8 cellular contexts compared by ENCODE assay signal in the genomic region with DNA sequence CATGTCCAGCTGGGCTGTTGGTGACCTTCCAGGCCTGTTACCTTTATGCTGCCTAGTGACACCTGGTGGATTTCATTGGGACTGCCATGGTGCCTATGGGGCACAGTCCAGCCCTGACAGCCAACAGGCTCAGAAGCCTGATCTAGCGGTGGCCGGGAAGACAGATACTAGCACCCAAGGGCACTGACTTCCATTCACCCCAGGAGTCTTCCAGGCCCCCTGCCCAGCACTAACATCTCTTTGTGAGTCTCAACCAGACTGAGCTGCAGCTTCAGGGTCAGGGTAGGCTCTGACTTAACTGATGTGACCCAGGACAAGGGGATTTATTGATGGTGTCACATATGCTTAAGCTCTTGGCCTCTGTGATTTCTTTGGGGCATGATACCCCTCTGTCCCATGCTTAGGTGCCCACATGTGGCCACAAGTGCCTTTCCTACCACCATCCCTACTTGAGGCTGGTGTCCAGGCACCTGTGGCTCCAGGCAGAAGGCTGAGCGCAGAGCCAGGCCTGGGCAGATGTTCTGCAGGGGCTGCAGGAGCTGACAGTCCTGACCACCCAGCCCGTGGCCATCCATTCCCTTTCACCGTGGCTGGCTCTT. TPM values are rescaled to one million over a fixed set of nuclear protein-coding genes. Genes with fewer than 3 reads are reported as not detected.
DNase-seq lines count a peak whose midpoint lies in the region; ATAC-seq, FAIRE-seq and TF ChIP-seq lines count a peak whose summit lies in the region.
"Not testable (repeated sequence)": the region's sequence is repeated elsewhere in the genome, so short reads cannot be mapped to it uniquely, and the experiment has no call there.

No MANE protein-coding gene starts in this region.

- H3K27me3 Mint-ChIP-seq in activated T-cell treated with anti-CD3 and anti-CD28 coated beads, Interleukin-2, amount 50 U/mL, for 4 hours (ENCODE audit: low read depth) = not testable (repeated sequence)

- H3K4me1 Mint-ChIP-seq in activated T-cell treated with anti-CD3 and anti-CD28 coated beads, Interleukin-2, amount 50 U/mL, for 4 hours (ENCODE audit: low read depth) = not testable (repeated sequence)

- DNase-seq in GM12865 (ENCODE audit: low read depth) = peak; percentile 59
- DNase-seq in SK-MEL-5 (ENCODE audit: low read depth, low spot score) = peak; percentile 53
- DNase-seq in activated T-cell treated with anti-CD3 and anti-CD28 coated beads, Interleukin-2, amount 50 U/mL, for 4 hours = peak; percentile 47
- peak in 2 of 3 donors; percentile 25 to 29 for DNase-seq in effector memory CD4-positive, alpha-beta T cell
- DNase-seq in HepG2 (ENCODE audit: low spot score) = peak; percentile 35
- peak; percentile 27 to 80 for DNase-seq in stimulated activated CD4-positive, alpha-beta T cell treated with anti-CD3 and anti-CD28 coated beads, Interleukin-12 subunit alpha, Interleukin-12 subunit beta, amount 100 ng/mL, for 24 hours (ENCODE audit: low read depth in 2 of 2)
- peak; percentile 18 to 83 for DNase-seq in upper lobe of left lung

- H3K4me1 ChIP-seq in effector memory CD4-positive, alpha-beta T cell (ENCODE audit: control insufficient read depth, insufficient read depth, low read length, poor library complexity, severe bottlenecking); HepG2 (ENCODE audit: insufficient read depth, low read length); upper lobe of left lung: not testable (repeated sequence)

- not testable (repeated sequence) for H3K27me3 ChIP-seq in effector memory CD4-positive, alpha-beta T cell (replicated peaks; ENCODE audit: control insufficient read depth, insufficient read depth, low read length, poor library complexity, severe bottlenecking); HepG2 (ENCODE audit: control insufficient read depth in 1 of 2, insufficient read depth in 2 of 2, low read length in 2 of 2); upper lobe of left lung

- H3K4me3 Mint-ChIP-seq in activated T-cell treated with anti-CD3 and anti-CD28 coated beads, Interleukin-2, amount 50 U/mL, for 4 hours = not testable (repeated sequence)

- not testable (repeated sequence) for H3K9me3 ChIP-seq in effector memory CD4-positive, alpha-beta T cell (ENCODE audit: control insufficient read depth, low read length); HepG2 (ENCODE audit: low read length); upper lobe of left lung

- not testable (repeated sequence) for H2AFZ ChIP-seq in HepG2 (ENCODE audit: low read length)

- peak; percentile 79 for ATAC-seq in HG02571 (IDR thresholded peaks at IDR 0.05; ENCODE audit: unreplicated experiment)
- peak; percentile 94 to 96 for ATAC-seq in activated T-cell treated with anti-CD3 and anti-CD28 coated beads, Interleukin-2, amount 50 U/mL, for 4 hours
- ATAC-seq in HepG2 = peak; percentile 100
- ATAC-seq in upper lobe of left lung (ENCODE audit: low FRiP score in 2 of 2) = peak in 1 of 2 donors; percentile 93

- POLR2A ChIA-PET in HepG2 (lab: Yijun Ruan, JAX) = not testable (repeated sequence)

- H4K20me1 ChIP-seq in HepG2 (ENCODE audit: insufficient read depth, low read length) = not testable (repeated sequence)

- not testable (repeated sequence) for H3K36me3 ChIP-seq in effector memory CD4-positive, alpha-beta T cell (ENCODE audit: control insufficient read depth, insufficient read depth, low read length); HepG2 (replicated peaks in 1 of 2; ENCODE audit: control insufficient read depth in 1 of 2, insufficient read depth in 2 of 2, low read length in 2 of 2); upper lobe of left lung

- H3K4me2 ChIP-seq in HepG2 (ENCODE audit: low read depth, low read length) = not testable (repeated sequence)

- H3K27ac ChIP-seq in effector memory CD4-positive, alpha-beta T cell (ENCODE audit: insufficient read depth, low read length, poor library complexity, severe bottlenecking); HepG2 (ENCODE audit: extremely low read length, insufficient read depth, low read length); upper lobe of left lung: not testable (repeated sequence)

- H3K4me3 ChIP-seq in GM12865 (ENCODE audit: low read depth, low read length); effector memory CD4-positive, alpha-beta T cell (ENCODE audit: insufficient read depth, low read depth, low read length, poor library complexity, severe bottlenecking); HepG2 (replicated peaks in 1 of 3; ENCODE audit: insufficient read depth in 1 of 3, low read depth in 2 of 3, low read length in 3 of 3); upper lobe of left lung: not testable (repeated sequence)

- in situ Hi-C loops in SK-MEL-5 (cut with HindIII; ENCODE audit: low pct_unique_long_range_greater_than_20kb, low sequenced_read_pairs); HepG2 (cut with HindIII; ENCODE audit: extremely low pct_ligation_motif_present, low pct_unique_long_range_greater_than_20kb): not testable (repeated sequence)

- 0 out of 2 replicates have a peak, but pooled peaks have one; percentile 32 for TF ChIP-seq RAD21 in HepG2 (CRISPR knock-in tag; IDR thresholded peaks at IDR 0.05)

- not testable (repeated sequence) for H3K79me2 ChIP-seq in HepG2 (ENCODE audit: insufficient read depth, low read length)

- not testable (repeated sequence) for H3K36me3 Mint-ChIP-seq in activated T-cell treated with anti-CD3 and anti-CD28 coated beads, Interleukin-2, amount 50 U/mL, for 4 hours (ENCODE audit: insufficient read depth)

- 22% methylated on average over 5 of the region's 5 CpGs for WGBS in HepG2 (ENCODE audit: low lambda C conversion rate)
- 63 to 68% methylated on average over 2 to 5 of the region's 5 CpGs for WGBS in upper lobe of left lung, 2 donors

- not testable (repeated sequence) for TF ChIP-seq EP300 in HepG2 (IDR thresholded peaks at IDR 0.05; ENCODE audit: low read depth in 2 of 2, low read length in 2 of 2); HepG2 (CRISPR knock-in tag; IDR thresholded peaks at IDR 0.05; ENCODE audit: borderline replicate concordance); upper lobe of left lung (IDR thresholded peaks at IDR 0.05)

- CTCF ChIA-PET in HepG2 (lab: Yijun Ruan, JAX; ENCODE audit: low intra/inter-chr PET ratio, low total read pairs) = not testable (repeated sequence)

- intact Hi-C loops in HepG2 (cut with micrococcal nuclease; ENCODE audit: unreplicated experiment) = not testable (repeated sequence)

- not testable (repeated sequence) for TF ChIP-seq POLR2A in HepG2 (IDR thresholded peaks at IDR 0.05; ENCODE audit: insufficient read depth in 1 of 2, low read depth in 2 of 2, low read length in 2 of 2); upper lobe of left lung (IDR thresholded peaks at IDR 0.05)

- TF ChIP-seq CTCF in GM12865 (IDR thresholded peaks at IDR 0.05; ENCODE audit: insufficient read depth, low read depth, low read length, missing control alignments) (peak; percentile 38), HepG2 (CRISPR knock-in tag; IDR thresholded peaks at IDR 0.05) (peak; percentile 56), upper lobe of left lung (IDR thresholded peaks at IDR 0.05) (peak; percentile 44 to 82 (median 67))

- FAIRE-seq in HepG2 (lab: Jason Lieb, UNC) = peak; percentile 82

- H3K9me3 Mint-ChIP-seq in activated T-cell treated with anti-CD3 and anti-CD28 coated beads, Interleukin-2, amount 50 U/mL, for 4 hours = not testable (repeated sequence)

- not testable (repeated sequence) for BruUV-seq in HepG2 (replicated peaks; lab: Mats Ljungman, UMichigan)

- H3K9ac ChIP-seq in HepG2 (ENCODE audit: insufficient read depth, low read depth, low read length) = not testable (repeated sequence)

RNA-seq across cellular contexts. Expression of a gene that starts 8.0 kb away (rescaled TPM):
- not detected in 2 replicates for total RNA-seq in SK-MEL-5 (2014; rRNA removed; shearing (Covaris generic))
- 0.04 and 0.09 TPM in 2 replicates for polyA plus RNA-seq in SK-MEL-5 (2015; cell fraction: cytosol; rRNA removed)
- not detected in 2 replicates for polyA plus RNA-seq in SK-MEL-5 (2015; cell fraction: nucleus; rRNA removed)
- not detected for total RNA-seq in activated T-cell treated with anti-CD3 and anti-CD28 coated beads, Interleukin-2, amount 50 U/mL, for 4 hours
- total RNA-seq in HepG2 (2016; rRNA removed; fragmentation: Illumina TruSeq; extraction: Trizol) (not detected in 2 replicates), upper lobe of left lung (under 1 TPM in 2 of 6 donors, not detected in 4; 0.07 to 0.15 TPM)
- not detected in 2 replicates for total RNA-seq in HepG2 (2016; cell fraction: cytosol; rRNA removed; fragmentation: Illumina TruSeq; extraction: Trizol; ENCODE audit: low read depth)
- 0.04 TPM in 1 of 2 replicates, not detected in the other for total RNA-seq in HepG2 (2016; cell fraction: insoluble cytoplasmic fraction; rRNA removed; fragmentation: Illumina TruSeq; extraction: Trizol)
- total RNA-seq in HepG2 (2016; cell fraction: membrane; rRNA removed; fragmentation: Illumina TruSeq; extraction: Trizol) = not detected in 2 replicates
- total RNA-seq in HepG2 (2016; cell fraction: nucleus; rRNA removed; fragmentation: Illumina TruSeq; extraction: Trizol) = 0.13 TPM in 1 of 2 replicates, not detected in the other
- 0.04 TPM in 1 of 2 replicates, not detected in the other for polyA plus RNA-seq in HepG2 (2011; rRNA removed)
- not detected in 2 replicates for polyA plus RNA-seq in HepG2 (2011; cell fraction: cytosol; rRNA removed)
- polyA plus RNA-seq in HepG2 (2011; cell fraction: nucleus; rRNA removed) = 0.03 and 0.05 TPM in 2 replicates
- polyA plus RNA-seq in HepG2 (2012) = 0.13 and 0.15 TPM in 2 replicates
- not detected in 2 replicates for polyA plus RNA-seq in HepG2 (2016; cell fraction: cytosol; fragmentation: Illumina TruSeq; extraction: Trizol; ENCODE audit: low read depth)
- not detected in 2 replicates for polyA plus RNA-seq in HepG2 (2016; cell fraction: insoluble cytoplasmic fraction; fragmentation: Illumina TruSeq; extraction: Trizol; ENCODE audit: low read depth)
- not detected in 2 replicates for polyA plus RNA-seq in HepG2 (2016; cell fraction: membrane; fragmentation: Illumina TruSeq; extraction: Trizol; ENCODE audit: low read depth)
- polyA plus RNA-seq in HepG2 (2016; cell fraction: nucleus; fragmentation: Illumina TruSeq; extraction: Trizol; ENCODE audit: insufficient read depth, low read depth) = not detected in 2 replicates
- polyA minus RNA-seq in HepG2 (2011; rRNA and poly(A)+ RNA removed; ENCODE audit: low replicate concordance) = not detected in 2 replicates
- not detected in 2 replicates for polyA minus RNA-seq in HepG2 (2011; cell fraction: cytosol; rRNA and poly(A)+ RNA removed)
- 0.12 and 0.13 TPM in 2 replicates for polyA minus RNA-seq in HepG2 (2011; cell fraction: nucleus; rRNA and poly(A)+ RNA removed)

RNA-seq across cellular contexts. Expression of a gene that starts 16.5 kb away (rescaled TPM):
- total RNA-seq in SK-MEL-5 (2014; rRNA removed; shearing (Covaris generic)) = not detected in 2 replicates
- polyA plus RNA-seq in SK-MEL-5 (2015; cell fraction: cytosol; rRNA removed) = not detected in 2 replicates
- polyA plus RNA-seq in SK-MEL-5 (2015; cell fraction: nucleus; rRNA removed) = not detected in 2 replicates
- total RNA-seq in activated T-cell treated with anti-CD3 and anti-CD28 coated beads, Interleukin-2, amount 50 U/mL, for 4 hours = not detected
- total RNA-seq in HepG2 (2016; rRNA removed; fragmentation: Illumina TruSeq; extraction: Trizol) (not detected in 2 replicates), upper lobe of left lung (not detected)
- total RNA-seq in HepG2 (2016; cell fraction: cytosol; rRNA removed; fragmentation: Illumina TruSeq; extraction: Trizol; ENCODE audit: low read depth) = not detected in 2 replicates
- total RNA-seq in HepG2 (2016; cell fraction: insoluble cytoplasmic fraction; rRNA removed; fragmentation: Illumina TruSeq; extraction: Trizol) = 0.09 TPM in 1 of 2 replicates, not detected in the other
- total RNA-seq in HepG2 (2016; cell fraction: membrane; rRNA removed; fragmentation: Illumina TruSeq; extraction: Trizol) = not detected in 2 replicates
- not detected in 2 replicates for total RNA-seq in HepG2 (2016; cell fraction: nucleus; rRNA removed; fragmentation: Illumina TruSeq; extraction: Trizol)
- not detected in 2 replicates for polyA plus RNA-seq in HepG2 (2011; rRNA removed)
- not detected in 2 replicates for polyA plus RNA-seq in HepG2 (2011; cell fraction: cytosol; rRNA removed)
- 0.07 and 0.11 TPM in 2 replicates for polyA plus RNA-seq in HepG2 (2011; cell fraction: nucleus; rRNA removed)
- not detected in 2 replicates for polyA plus RNA-seq in HepG2 (2012)
- polyA plus RNA-seq in HepG2 (2016; cell fraction: cytosol; fragmentation: Illumina TruSeq; extraction: Trizol; ENCODE audit: low read depth) = not detected in 2 replicates
- not detected in 2 replicates for polyA plus RNA-seq in HepG2 (2016; cell fraction: insoluble cytoplasmic fraction; fragmentation: Illumina TruSeq; extraction: Trizol; ENCODE audit: low read depth)
- polyA plus RNA-seq in HepG2 (2016; cell fraction: membrane; fragmentation: Illumina TruSeq; extraction: Trizol; ENCODE audit: low read depth) = not detected in 2 replicates
- polyA plus RNA-seq in HepG2 (2016; cell fraction: nucleus; fragmentation: Illumina TruSeq; extraction: Trizol; ENCODE audit: insufficient read depth, low read depth) = not detected in 2 replicates
- polyA minus RNA-seq in HepG2 (2011; rRNA and poly(A)+ RNA removed; ENCODE audit: low replicate concordance) = not detected in 2 replicates
- polyA minus RNA-seq in HepG2 (2011; cell fraction: cytosol; rRNA and poly(A)+ RNA removed) = not detected in 2 replicates
- not detected in 2 replicates for polyA minus RNA-seq in HepG2 (2011; cell fraction: nucleus; rRNA and poly(A)+ RNA removed)
